Comparison of ENCODE assay signal across 23 cellular contexts in the genomic region with DNA sequence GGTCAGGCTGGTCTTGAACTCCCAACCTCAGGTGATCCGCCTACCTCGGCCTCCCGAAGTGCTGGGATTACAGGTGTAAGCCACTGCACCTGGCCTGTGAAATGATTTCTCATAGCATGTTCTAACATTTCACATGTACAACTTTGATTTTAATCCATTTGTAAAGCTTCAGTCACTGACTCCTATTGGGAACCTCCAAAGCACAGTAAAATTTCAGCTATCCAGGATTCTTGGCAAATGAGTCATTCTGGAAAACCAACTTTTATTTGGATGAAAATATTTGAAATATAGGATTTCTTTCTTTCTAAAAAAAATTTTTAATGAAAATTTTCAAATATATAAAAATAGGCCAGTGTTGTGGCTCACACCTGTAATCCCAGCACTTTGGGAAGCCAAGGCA. TPM values are rescaled to one million over a fixed set of nuclear protein-coding genes. Genes with fewer than 3 reads are reported as not detected.
"Had no signal": no experiment of that assay in that cellular context is flagged by ENCODE, and none has a peak within 500 bp of the region (broad histone marks: within the 10 kb centered on the region; RNA-seq: fewer than 3 reads in every experiment).

No MANE protein-coding gene starts in this region.

- DNase-seq: activated CD4-positive, alpha-beta T cell treated with anti-CD3 and anti-CD28 coated beads, Interleukin-2, amount 50 U/mL, for 4 hours; activated naive CD4-positive, alpha-beta T cell treated with Interleukin-2 at 50 U/mL for 16 hours; activated naive CD8-positive, alpha-beta T cell treated with anti-CD3 and anti-CD28 coated beads, Interleukin-2, amount 10 ng/mL, durations not matched to agents 7 days and 5 days; activated T-cell treated with anti-CD3 and anti-CD28 coated beads for 4 hours; colonic mucosa; endodermal cell; heart left ventricle; midbrain; stimulated activated CD4-positive, alpha-beta T cell treated with anti-CD3 and anti-CD28 coated beads, Interleukin-4, amount 100 ng/mL, for 4 hours; T-helper 2 cell; tibial artery had no signal

- H3K4me1 ChIP-seq: colonic mucosa, left lung, tibial artery had no signal

- H3K27ac ChIP-seq: colonic mucosa, gastroesophageal sphincter, heart left ventricle, left lung, tibial artery had no signal

- H3K4me3 ChIP-seq: colonic mucosa, gastroesophageal sphincter, heart left ventricle, left lung, tibial artery had no signal

- H3K27me3 ChIP-seq: colonic mucosa, heart left ventricle, left lung had no signal

- H3K9me3 Mint-ChIP-seq: activated naive CD8-positive, alpha-beta T cell treated with anti-CD3 and anti-CD28 coated beads, Interleukin-2, amount 10 ng/mL, durations not matched to agents 7 days and 5 days; activated T-helper 17 cell treated with anti-CD3 and anti-CD28 coated beads, Interleukin-2, amount 50 U/mL, for 72 hours; brain; central memory CD8-positive, alpha-beta T cell; endodermal cell; nephron; stimulated activated memory B cell treated with anti-CD40 and anti-IgM and Interleukin-4, amounts not matched to agents 10 μg/mL and 1 μg/mL and 100 μg/mL, for 72 hours had no signal

- H3K9me3 ChIP-seq: colonic mucosa, gastroesophageal sphincter, heart left ventricle, left lung, tibial artery had no signal

- H3K27ac Mint-ChIP-seq: brain, endodermal cell, nephron had no signal

- H3K4me3 Mint-ChIP-seq: activated naive CD8-positive, alpha-beta T cell treated with anti-CD3 and anti-CD28 coated beads, Interleukin-2, amount 10 ng/mL, durations not matched to agents 7 days and 5 days; activated T-helper 17 cell treated with anti-CD3 and anti-CD28 coated beads, Interleukin-2, amount 50 U/mL, for 72 hours; brain; central memory CD8-positive, alpha-beta T cell; endodermal cell; nephron; stimulated activated memory B cell treated with anti-CD40 and anti-IgM and Interleukin-4, amounts not matched to agents 10 μg/mL and 1 μg/mL and 100 μg/mL, for 72 hours had no signal

- H3K36me3 ChIP-seq: colonic mucosa, gastroesophageal sphincter, left lung, tibial artery had no signal

- ATAC-seq: activated T-helper 17 cell treated with anti-CD3 and anti-CD28 coated beads, Interleukin-2, amount 50 U/mL, for 72 hours; gastroesophageal sphincter; heart left ventricle; left lung; sciatic nerve; stimulated activated memory B cell treated with anti-CD40 and anti-IgM and Interleukin-4, amounts not matched to agents 10 μg/mL and 1 μg/mL and 100 μg/mL, for 72 hours had no signal

- H3K36me3 Mint-ChIP-seq: brain had no signal

- H3K27me3 Mint-ChIP-seq: activated T-helper 17 cell treated with anti-CD3 and anti-CD28 coated beads, Interleukin-2, amount 50 U/mL, for 72 hours; brain; central memory CD8-positive, alpha-beta T cell; stimulated activated memory B cell treated with anti-CD40 and anti-IgM and Interleukin-4, amounts not matched to agents 10 μg/mL and 1 μg/mL and 100 μg/mL, for 72 hours had no signal

RNA-seq across cellular contexts. Expression of a gene that starts 2.7 kb away (rescaled TPM):
- total RNA-seq: colonic mucosa, endodermal cell, epithelial cell of proximal tubule, kidney epithelial cell, lung microvascular endothelial cell, sciatic nerve had no signal

RNA-seq across cellular contexts. Expression of a gene that starts 16.5 kb away (rescaled TPM):
- total RNA-seq: colonic mucosa, endodermal cell, epithelial cell of proximal tubule, gastroesophageal sphincter, kidney epithelial cell, left lung, lung microvascular endothelial cell, sciatic nerve, urinary bladder had no signal
